In genomic region chr16:89563639-89564392, GRCh38 we compare ENCODE assay signal across 1 cellular context.
TF ChIP-seq lines count a peak whose summit lies in the region.

No MANE protein-coding gene starts in this region.

TF ChIP-seq in GM23338, 12 proteins besides CTCF, POLR2A, EP300 and RAD21 (continued from another document):
- no peak for TF ChIP-seq ZNF462 (CRISPR knock-in tag; IDR thresholded peaks at IDR 0.05)
- no peak for TF ChIP-seq ETS1 (IDR thresholded peaks at IDR 0.05)
- TF ChIP-seq EZH2phosphoT487 (IDR thresholded peaks at IDR 0.05; ENCODE audit: unreplicated experiment), result no peak
- TF ChIP-seq NANOG (IDR thresholded peaks at IDR 0.05; ENCODE audit: borderline replicate concordance), result no peak
- no peak for TF ChIP-seq CREB1 (CRISPR knock-in tag; IDR thresholded peaks at IDR 0.05; ENCODE audit: low read depth)
- no peak for TF ChIP-seq ZNF114 (CRISPR knock-in tag; IDR thresholded peaks at IDR 0.05)
- TF ChIP-seq JUNB (IDR thresholded peaks at IDR 0.05; ENCODE audit: unreplicated experiment), result no peak
- TF ChIP-seq POLR2AphosphoS5 (IDR thresholded peaks at IDR 0.05; ENCODE audit: low read depth), result no peak; the same call in 1 of the 2 replicates
- no peak for TF ChIP-seq REST (IDR thresholded peaks at IDR 0.05; ENCODE audit: unreplicated experiment)
TF ChIP-seq in GM23338: peak in this region for 0.
